In genomic region chr16:711548-712320, GRCh38 we compare ENCODE assay signal across 8 cellular contexts. TPM values are rescaled to one million over a fixed set of nuclear protein-coding genes. Genes with fewer than 3 reads are reported as not detected.
DNase-seq lines count a peak whose midpoint lies in the region; ATAC-seq and TF ChIP-seq lines count a peak whose summit lies in the region.

No MANE protein-coding gene starts in this region.

- POLR2A ChIA-PET in PC-9 (lab: Charles Lee; ENCODE audit: unreplicated experiment) = interaction anchor here (0.6 to 1.0 kb wide), 4 partner anchors 17 to 84 kb away, joined by 3 to 6 read pairs (median 5); partner anchors contain the start of genes CHTF18, RPUSD1 and WDR24

- peaks cover 56% of the 10 kb centered on the region for H3K27me3 Mint-ChIP-seq in nephron (ENCODE audit: low read depth)

- no peaks in the 10 kb centered on the region for H3K36me3 Mint-ChIP-seq in nephron (ENCODE audit: low read depth)

- peak; percentile 96 for TF ChIP-seq CTCF in GM20000 (IDR thresholded peaks at IDR 0.05; ENCODE audit: extremely low read depth, missing control alignments)
- TF ChIP-seq CTCF in PC-9 (conservative IDR thresholded peaks at IDR 0.05) = peak; percentile 90
- TF ChIP-seq CTCF in esophagus muscularis mucosa (IDR thresholded peaks at IDR 0.05) = peak; percentile 93 to 96 (median 94)
- peak; percentile 92 to 96 (median 92) for TF ChIP-seq CTCF in nephron (IDR thresholded peaks at IDR 0.05; ENCODE audit: unreplicated experiment in 3 of 3)

- peaks cover 40% of the 10 kb centered on the region for H3K27me3 ChIP-seq in PC-9 (ENCODE audit: insufficient read depth, low read depth)
- peaks cover 0 to 65% (median 45%) of the 10 kb centered on the region in 4 donors for H3K27me3 ChIP-seq in esophagus muscularis mucosa

- H3F3A ChIP-seq in PC-9 (ENCODE audit: insufficient read depth, low read depth) = peaks cover 35% of the 10 kb centered on the region

- H3K4me3 ChIP-seq in PC-9 (no peak overlapping the region), esophagus muscularis mucosa (no peak overlapping the region)

- no peak overlapping the region for H3K4me3 Mint-ChIP-seq in nephron

- H3K36me3 ChIP-seq in PC-9 (ENCODE audit: low read depth) (no peaks in the 10 kb centered on the region), esophagus muscularis mucosa (peaks cover 0 to under 1% (median 0%) of the 10 kb centered on the region in 4 donors)

- H3K4me1 ChIP-seq in PC-9 (replicated peaks; ENCODE audit: insufficient read depth) = peaks cover 35% of the 10 kb centered on the region
- peaks cover 20 to 56% (median 45%) of the 10 kb centered on the region in 4 donors for H3K4me1 ChIP-seq in esophagus muscularis mucosa

- 14% methylated on average over 14 of the region's 25 CpGs for WGBS in esophagus muscularis mucosa

- H3K27ac Mint-ChIP-seq in nephron = no peak overlapping the region

- ATAC-seq in HG03442 (IDR thresholded peaks at IDR 0.05; ENCODE audit: unreplicated experiment) = no peak

- DNase-seq in Ammon's horn (ENCODE audit: low spot score) = peak; percentile 85
- peak; percentile 96 for DNase-seq in GM20000 (ENCODE audit: low spot score)
- peak in 1 of 2 experiments; percentile 87 for DNase-seq in PC-9
- peak; percentile 84 to 89 for DNase-seq in activated T-cell treated with anti-CD3 and anti-CD28 coated beads, Interleukin-2, amount 50 U/mL, for 48 hours
- no peak for DNase-seq in esophagus muscularis mucosa (ENCODE audit: extremely low spot score)
- peak; percentile 79 for DNase-seq in superior temporal gyrus (ENCODE audit: extremely low spot score)

- no peaks in the 10 kb centered on the region for H3K9me3 Mint-ChIP-seq in nephron

- TF ChIP-seq EP300 in esophagus muscularis mucosa (IDR thresholded peaks at IDR 0.05) = no peak

- no peak overlapping the region for H2AFZ ChIP-seq in PC-9

- H3K4me2 ChIP-seq in PC-9 = peak overlapping the region; percentile 38; the same call in 1 of the 2 replicates

- intact Hi-C loops in PC-9 (cut with micrococcal nuclease; ENCODE audit: unreplicated experiment) = loop anchor here (1.0 to 5.0 kb wide), 4 partner anchors 74 to 391 kb away; partner anchors contain the start of gene LMF1
- intact Hi-C loops in esophagus muscularis mucosa (cut with DNase I) = loop anchor here (1.0 to 2.0 kb wide), 2 partner anchors 31 to 74 kb away; no protein-coding TSS in a partner anchor

- BruUV-seq in PC-9 (replicated peaks; lab: Mats Ljungman, UMichigan) = no TSS peak

- H3K27ac ChIP-seq in PC-9 (peak overlapping the region; percentile 71; the same call in 1 of the 2 replicates), esophagus muscularis mucosa (replicated peaks in 1 of 4) (no peak overlapping the region)

- H3K4me1 Mint-ChIP-seq in nephron = peaks cover 4% of the 10 kb centered on the region

- H3K9me3 ChIP-seq in PC-9 (ENCODE audit: insufficient read depth, low read depth) (no peaks in the 10 kb centered on the region), esophagus muscularis mucosa (no peaks in the 10 kb centered on the region)

- CTCF ChIA-PET in PC-9 (lab: Charles Lee) = interaction anchor here (0.5 to 1.5 kb wide), 10 partner anchors 10 to 391 kb away, joined by 3 to 17 read pairs (median 4); partner anchors contain the start of genes CHTF18, MSLN and RPUSD1

- peaks cover 6% of the 10 kb centered on the region; the same call in 1 of the 2 replicates for H4K20me1 ChIP-seq in PC-9 (ENCODE audit: insufficient read depth)

- no peaks in the 10 kb centered on the region for H3K9me2 ChIP-seq in PC-9 (ENCODE audit: insufficient read depth)

- no peak for TF ChIP-seq POLR2A in esophagus muscularis mucosa (IDR thresholded peaks at IDR 0.05; ENCODE audit: low read depth)

- peaks cover 4% of the 10 kb centered on the region; the same call in 1 of the 2 replicates for H3K79me2 ChIP-seq in PC-9 (ENCODE audit: low read depth)

RNA-seq across cellular contexts. Expression of gene METRN, which starts 3.2 kb away (rescaled TPM):
- 77.5 and 88.5 TPM in 2 replicates for total RNA-seq in PC-9 (2021)
- 100 to 1,000 TPM in 1 of 4 donors, 10 to 100 TPM in 3; 56.5 to 143 (median 78.0) TPM for total RNA-seq in esophagus muscularis mucosa

RNA-seq across cellular contexts. Expression of gene FBXL16, which starts 6.1 kb away (rescaled TPM):
- total RNA-seq in PC-9 (2021) (22.2 and 24.0 TPM in 2 replicates), esophagus muscularis mucosa (1 to 10 TPM in 1 of 4 donors, under 1 TPM in 3; 0.42 to 1.2 (median 0.51) TPM)

RNA-seq across cellular contexts. Expression of gene ANTKMT, which starts 9.2 kb away (rescaled TPM):
- total RNA-seq in PC-9 (2021) = 55.0 and 102 TPM in 2 replicates
- total RNA-seq in esophagus muscularis mucosa = 10 to 100 TPM; 26.5 to 48.6 (median 40.3) TPM

RNA-seq across cellular contexts. Expression of gene CCDC78, which starts 14.5 kb away (rescaled TPM):
- total RNA-seq in PC-9 (2021) (4.2 and 6.4 TPM in 2 replicates), esophagus muscularis mucosa (1 to 10 TPM in 1 of 4 donors, under 1 TPM in 3; 0.33 to 2.5 (median 0.61) TPM)

RNA-seq across cellular contexts. Expression of gene HAGHL, which starts 15.2 kb away (rescaled TPM):
- total RNA-seq in PC-9 (2021) (31.0 and 57.6 TPM in 2 replicates), esophagus muscularis mucosa (1 to 10 TPM; 1.7 to 5.6 (median 4.5) TPM)

Comparison
In these comparisons a context has a peak if more than half of its experiments do, and no peak if none do; other contexts are left out.
1. RNA of gene FBXL16, which starts 6.1 kb away (total RNA-seq): 22.2 to 24.0 TPM in PC-9; 0.42 to 1.2 TPM in esophagus muscularis mucosa; every median in the first group is over 10 times any median in the second.
2. Peak in every context shown above with its lines, with median percentiles within 50 percentile points of each other: CTCF ChIP-seq.